25 cellular contexts compared by ENCODE assay signal in the genomic region with DNA sequence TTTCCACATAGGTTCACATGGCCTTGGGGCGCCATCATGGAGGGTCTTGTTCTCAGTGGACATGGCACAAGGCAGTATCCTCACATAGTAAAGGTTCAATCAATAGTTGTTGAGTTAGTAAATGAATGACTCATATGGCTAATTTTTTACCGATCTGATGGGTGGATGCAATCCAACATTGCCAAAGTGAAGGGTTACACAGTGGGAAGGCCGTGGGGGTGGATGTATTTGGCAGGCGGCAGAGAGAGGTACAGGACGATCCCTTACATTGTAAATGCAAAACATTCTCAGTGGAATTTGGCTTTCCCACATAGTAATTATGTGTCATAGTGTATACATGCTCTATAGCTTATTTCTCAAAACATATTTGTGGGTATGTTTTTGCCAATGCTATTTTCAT. TPM values are rescaled to one million over a fixed set of nuclear protein-coding genes. Genes with fewer than 3 reads are reported as not detected.
DNase-seq lines count a peak whose midpoint lies in the region; ATAC-seq and TF ChIP-seq lines count a peak whose summit lies in the region.
"Had no signal": no experiment of that assay in that cellular context is flagged by ENCODE, and none has a peak within 500 bp of the region (broad histone marks: within the 10 kb centered on the region; RNA-seq: fewer than 3 reads in every experiment).

No MANE protein-coding gene starts in this region.

- no peaks in the 10 kb centered on the region for H3K79me2 ChIP-seq in ACC112 (ENCODE audit: control insufficient read depth, insufficient read depth, low read length, unreplicated experiment)

- TF ChIP-seq RAD21 in IMR-90 (IDR thresholded peaks at IDR 0.05; ENCODE audit: low read length) = no peak

- H3K27ac ChIP-seq in ACC112 (ENCODE audit: low read depth, low read length) = peak overlapping the region; percentile 35; the same call in 1 of the 2 replicates
- H3K27ac ChIP-seq in IMR-90 (ENCODE audit: insufficient read depth, low read length) = no peak overlapping the region
- H3K27ac ChIP-seq in caudate nucleus (ENCODE audit: low read depth, low read length) = peak overlapping the region; percentile 29

- H2BK15ac ChIP-seq in IMR-90 (ENCODE audit: low read depth, low read length) = 0 out of 3 replicates have a peak overlapping the region, but pooled peaks have one; percentile 22

- peak overlapping the region; percentile 54 for H2BK120ac ChIP-seq in IMR-90 (ENCODE audit: low read depth, low read length)

- H2BK20ac ChIP-seq in IMR-90 (ENCODE audit: low read depth, low read length) = peak overlapping the region; percentile 45; the same call in 1 of the 2 replicates

- H3K9me3 ChIP-seq in IMR-90 (ENCODE audit: control insufficient read depth, insufficient read depth, low read length) = no peaks in the 10 kb centered on the region
- H3K9me3 ChIP-seq: Caco-2 had no signal

- no peaks in the 10 kb centered on the region for H3K27me3 ChIP-seq in ACC112 (ENCODE audit: insufficient read depth, low read length)
- no peaks in the 10 kb centered on the region for H3K27me3 ChIP-seq in IMR-90 (ENCODE audit: control insufficient read depth, insufficient read depth, low read length)

- TF ChIP-seq CTCF in IMR-90 (conservative IDR thresholded peaks at IDR 0.05; ENCODE audit: low read depth, low read length) = no peak

- ATAC-seq in IMR-90 (ENCODE audit: low read depth) (peak; percentile 76), left lobe of liver (peak; percentile 84), HG03175 (IDR thresholded peaks at IDR 0.05; ENCODE audit: unreplicated experiment) (no peak)
- ATAC-seq: activated CD4-positive, CD25-positive, alpha-beta regulatory T cell treated with anti-CD3 and anti-CD28 coated beads, Interleukin-2, amount 50 U/mL, for 24 hours; activated CD8-positive, alpha-beta T cell treated with anti-CD3 and anti-CD28 coated beads for 36 hours; T-cell had no signal

- H3K23ac ChIP-seq in IMR-90 (ENCODE audit: low read depth, low read length) = no peak overlapping the region

- dilution Hi-C loops in IMR-90 (cut with HindIII; ENCODE audit: low sequenced_read_pairs, unreplicated experiment) = no loop called here

- no peak overlapping the region for H2AFZ ChIP-seq in ACC112 (ENCODE audit: low read length, unreplicated experiment)
- peak overlapping the region; percentile 6 for H2AFZ ChIP-seq in IMR-90 (replicated peaks; ENCODE audit: low read length, poor library complexity)

- H2AK5ac ChIP-seq in IMR-90 (ENCODE audit: low read depth, low read length) = peak overlapping the region; percentile 72; the same call in 1 of the 2 replicates

- H4K8ac ChIP-seq in IMR-90 (ENCODE audit: low read depth in 2 of 2, low read length in 2 of 2) = peak overlapping the region in 1 of 2 experiments; percentile 56; a peak in 1 of 4 replicates

- in situ Hi-C loops in IMR-90 (cut with MboI; ENCODE audit: low sequenced_read_pairs) = loop anchor here (10.0 kb wide), 1 partner anchor 286 kb away; no protein-coding TSS in a partner anchor

- H4K91ac ChIP-seq in IMR-90 (ENCODE audit: insufficient read depth, low read depth, low read length) = no peak overlapping the region; the same call in 1 of the 2 replicates

- H3K36me3 ChIP-seq in ACC112 (ENCODE audit: insufficient read depth, low read length) (no peaks in the 10 kb centered on the region), IMR-90 (ENCODE audit: control insufficient read depth, insufficient read depth, low read length) (no peaks in the 10 kb centered on the region)

- H3K4me3 ChIP-seq in ACC112 (ENCODE audit: low read depth, low read length) = no peak overlapping the region
- H3K4me3 ChIP-seq in IMR-90 (ENCODE audit: insufficient read depth, low read depth, low read length) = no peak overlapping the region

- H3K79me1 ChIP-seq in IMR-90 (ENCODE audit: low read depth in 1 of 2, low read length in 2 of 2) = no peaks in the 10 kb centered on the region

- H3K4me1 ChIP-seq in ACC112 (ENCODE audit: control insufficient read depth, insufficient read depth, low read length, unreplicated experiment) (peaks cover 7% of the 10 kb centered on the region), IMR-90 (ENCODE audit: control insufficient read depth, insufficient read depth, low read length) (peaks cover 6% of the 10 kb centered on the region)
- H3K4me1 ChIP-seq: Caco-2 had no signal

- DNase-seq in IMR-90 = peak; percentile 85
- DNase-seq in caudate nucleus (lab: John Stamatoyannopoulos, UW) = peak in 4 of 61 donors; percentile 2 to 53 (median 14)
- DNase-seq in left lobe of liver (ENCODE audit: low spot score) = peak; percentile 80
- no peak for DNase-seq in activated CD8-positive, alpha-beta memory T cell treated with anti-CD3 and anti-CD28 coated beads for 24 hours
- no peak for DNase-seq in NCI-H1436 treated with DMSO at 0.1 percent for 48 hours (lab: John Stamatoyannopoulos, UW)
- DNase-seq in HuH-7 (ENCODE audit: low spot score) = no peak
- DNase-seq: activated CD8-positive, alpha-beta T cell treated with anti-CD3 and anti-CD28 coated beads for 36 hours; activated naive CD4-positive, alpha-beta T cell treated with Interleukin-2 at 50 U/mL for 16 hours; activated T-cell treated with anti-CD3 and anti-CD28 coated beads, Interleukin-2, amount 50 U/mL, for 1 hour; Caco-2; effector CD8-positive, alpha-beta T cell; KG1; kidney glomerular epithelial cell; naive B cell; NCI-H2029; NCI-H226; NCI-H774; occipital lobe; SIG-M5; stimulated activated CD4-positive, alpha-beta T cell treated with anti-CD3 and anti-CD28 coated beads, Interleukin-15, amount 100 ng/mL, for 24 hours; T-cell had no signal

- POLR2A ChIA-PET in IMR-90 (lab: Charles Lee; ENCODE audit: unreplicated experiment) = no interaction called here

- peak overlapping the region; percentile 5 for H3K4me2 ChIP-seq in IMR-90 (ENCODE audit: low read depth, low read length)

- no peak overlapping the region for H2AK9ac ChIP-seq in IMR-90 (replicated peaks; ENCODE audit: low read depth, low read length, poor library complexity)

- H3K18ac ChIP-seq in IMR-90 (ENCODE audit: low read depth, low read length) = peak overlapping the region; percentile 4; the same call in 1 of the 2 replicates

- CTCF ChIA-PET in IMR-90 (lab: Yijun Ruan, JAX) = no interaction called here

- BruUV-seq in IMR-90 (replicated peaks; lab: Mats Ljungman, UMichigan) = no TSS peak

- H4K5ac ChIP-seq in IMR-90 (ENCODE audit: low read depth, low read length) = no peak overlapping the region

- TF ChIP-seq POLR2A in IMR-90 (IDR thresholded peaks at IDR 0.05; ENCODE audit: low read depth, low read length) = no peak

- peak overlapping the region; percentile 25 for H3K4ac ChIP-seq in IMR-90 (ENCODE audit: low read depth, low read length)

- no peaks in the 10 kb centered on the region for H4K20me1 ChIP-seq in IMR-90 (ENCODE audit: insufficient read depth, low read length)

- peak overlapping the region; percentile 52 for H2BK5ac ChIP-seq in IMR-90 (ENCODE audit: low read depth, low read length, poor library complexity, severe bottlenecking)

- no peak overlapping the region for H3K56ac ChIP-seq in IMR-90 (ENCODE audit: extremely low read depth, insufficient read depth, low read length)

- WGBS in IMR-90 (ENCODE audit: extremely low coverage in 2 of 2, insufficient read length in 1 of 2), 2 experiments = no CpG with 5 or more reads among the region's 5 CpGs

- H3K14ac ChIP-seq in IMR-90 (replicated peaks; ENCODE audit: low read depth, low read length) = peak overlapping the region; percentile 6

- H3K9me1 ChIP-seq in IMR-90 (ENCODE audit: insufficient read depth, low read length) = 0 out of 2 replicates have a peak, but pooled peaks cover 3% of the 10 kb centered on the region

- intact Hi-C loops in IMR-90 (cut with micrococcal nuclease) = no loop called here

- H3K9ac ChIP-seq in IMR-90 (ENCODE audit: low read depth, low read length) = no peak overlapping the region

TF ChIP-seq in IMR-90, 13 proteins besides CTCF, POLR2A, EP300 and RAD21:
- peak; percentile 21; the same call in 1 of the 2 replicates for TF ChIP-seq FOS (IDR thresholded peaks at IDR 0.05; ENCODE audit: low read depth, low read length)
- TF ChIP-seq, protein P1, sequence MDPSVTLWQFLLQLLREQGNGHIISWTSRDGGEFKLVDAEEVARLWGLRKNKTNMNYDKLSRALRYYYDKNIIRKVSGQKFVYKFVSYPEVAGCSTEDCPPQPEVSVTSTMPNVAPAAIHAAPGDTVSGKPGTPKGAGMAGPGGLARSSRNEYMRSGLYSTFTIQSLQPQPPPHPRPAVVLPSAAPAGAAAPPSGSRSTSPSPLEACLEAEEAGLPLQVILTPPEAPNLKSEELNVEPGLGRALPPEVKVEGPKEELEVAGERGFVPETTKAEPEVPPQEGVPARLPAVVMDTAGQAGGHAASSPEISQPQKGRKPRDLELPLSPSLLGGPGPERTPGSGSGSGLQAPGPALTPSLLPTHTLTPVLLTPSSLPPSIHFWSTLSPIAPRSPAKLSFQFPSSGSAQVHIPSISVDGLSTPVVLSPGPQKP (IDR thresholded peaks at IDR 0.05; ENCODE audit: borderline replicate concordance, low read depth, low read length) = no peak
- peak; percentile 37 for TF ChIP-seq CEBPB (IDR thresholded peaks at IDR 0.05; ENCODE audit: low read depth, low read length)

RNA-seq across cellular contexts. Expression of a gene that starts 21.0 kb away (rescaled TPM):
- total RNA-seq in IMR-90 (2012; rRNA removed) = 12.4 and 15.6 TPM in 2 replicates
- polyA plus RNA-seq in IMR-90 (2012; rRNA removed) = 7.8 and 8.1 TPM in 2 replicates
- 3.7 and 4.7 TPM in 2 replicates for polyA plus RNA-seq in IMR-90 (2012; cell fraction: cytosol; rRNA removed)
- polyA plus RNA-seq in IMR-90 (2012; cell fraction: nucleus; rRNA removed; ENCODE audit: low replicate concordance) = 5.4 and 11.0 TPM in 2 replicates
- total RNA-seq in left lobe of liver = 3.4 TPM
- total RNA-seq: Caco-2, OCI-LY7 had no signal

Comparison
In these comparisons a context has a peak if more than half of its experiments do, and no peak if none do; other contexts are left out.
1. DNase-seq: peak in IMR-90 (single experiment) and left lobe of liver (single experiment); none in activated CD8-positive, alpha-beta memory T cell treated with anti-CD3 and anti-CD28 coated beads for 24 hours (single experiment), NCI-H1436 treated with DMSO at 0.1 percent for 48 hours (single experiment) and HuH-7 (single experiment).